ENCODE assay signal across 8 cellular contexts in genomic region chr10:125720002-125720382, GRCh38. TPM values are rescaled to one million over a fixed set of nuclear protein-coding genes. Genes with fewer than 3 reads are reported as not detected.
DNase-seq lines count a peak whose midpoint lies in the region; ATAC-seq and TF ChIP-seq lines count a peak whose summit lies in the region.

No MANE protein-coding gene starts in this region.

- peaks cover 7% of the 10 kb centered on the region for H3K4me1 ChIP-seq in HEK293 (ENCODE audit: control insufficient read depth, insufficient read depth, low read length)
- H3K4me1 ChIP-seq in body of pancreas: peaks cover 20% of the 10 kb centered on the region
- peaks cover 0 to 4% of the 10 kb centered on the region in 2 donors for H3K4me1 ChIP-seq in lung (ENCODE audit: control insufficient read depth in 2 of 2, insufficient read depth in 2 of 2, low read length in 2 of 2)
- peaks cover 0 to 6% of the 10 kb centered on the region in 2 donors for H3K4me1 ChIP-seq in uterus

- H3K4me3 ChIP-seq in AG04449 (ENCODE audit: low read depth, low read length) (peak overlapping the region; percentile 88), HEK293 (ENCODE audit: low read depth, low read length) (peak overlapping the region; percentile 71), body of pancreas (peak overlapping the region; percentile 55 to 93), lung (peak overlapping the region; percentile 98), uterus (peak overlapping the region; percentile 74 to 96)

- POLR2A ChIA-PET in AG04449 (lab: Yijun Ruan, JAX): interaction anchor here (0.7 to 1.8 kb wide), 4 partner anchors 10 to 1622 kb away, joined by 3 to 6 read pairs (median 4); no protein-coding TSS in a partner anchor
- POLR2A ChIA-PET in HEK293 (lab: Yijun Ruan, JAX): interaction anchor here (0.6 to 1.0 kb wide), 10 partner anchors 9 to 88 kb away, joined by 3 to 14 read pairs (median 6); no protein-coding TSS in a partner anchor

- H3K9me3 ChIP-seq in HEK293 (ENCODE audit: control insufficient read depth, insufficient read depth, low read depth, low read length) (no peaks in the 10 kb centered on the region), body of pancreas (no peaks in the 10 kb centered on the region), lung (ENCODE audit: control insufficient read depth in 2 of 2, insufficient read depth in 1 of 2, low read length in 1 of 2) (no peaks in the 10 kb centered on the region), uterus (no peaks in the 10 kb centered on the region)

- TF ChIP-seq POLR2A in body of pancreas (IDR thresholded peaks at IDR 0.05) (no peak), uterus (IDR thresholded peaks at IDR 0.05) (no peak), GM18505 (IDR thresholded peaks at IDR 0.05; ENCODE audit: borderline replicate concordance, extremely low read depth, insufficient read depth, insufficient read length) (no peak)

- CTCF ChIA-PET in AG04449 (lab: Yijun Ruan, JAX) (no interaction called here), HEK293 (lab: Yijun Ruan, JAX) (interaction anchor here (1.0 kb wide), 1 partner anchor 87 kb away, joined by 3 read pairs; no protein-coding TSS in a partner anchor)

- in situ Hi-C loops in GM13976 (cut with MboI; ENCODE audit: low sequenced_read_pairs, unreplicated experiment): no loop called here

- WGBS in body of pancreas, 2 donors: 1% methylated on average over 15 of the region's 15 CpGs
- 0 to 1% methylated on average over 15 of the region's 15 CpGs for WGBS in lung, 2 donors

- H3K27ac ChIP-seq in HEK293 (ENCODE audit: extremely low read depth, low read depth, low read length): peak overlapping the region; percentile 83
- peak overlapping the region; percentile 69 to 92 (median 84) for H3K27ac ChIP-seq in body of pancreas
- H3K27ac ChIP-seq in lung (ENCODE audit: low read depth in 1 of 2, low read length in 1 of 2): peak overlapping the region; percentile 89 to 97
- peak overlapping the region; percentile 85 to 86 for H3K27ac ChIP-seq in uterus

- TF ChIP-seq CTCF in AG04449 (IDR thresholded peaks at IDR 0.05; ENCODE audit: insufficient read depth, low read length, missing control alignments) (no peak), HEK293 (tag by site-specific recombination; IDR thresholded peaks at IDR 0.05) (no peak), body of pancreas (IDR thresholded peaks at IDR 0.05) (no peak), lung (IDR thresholded peaks at IDR 0.05; ENCODE audit: control extremely low read depth, extremely low read depth) (no peak), uterus (IDR thresholded peaks at IDR 0.05) (no peak), GM13976 (IDR thresholded peaks at IDR 0.05; ENCODE audit: borderline replicate concordance, control extremely low read depth, extremely low read depth, insufficient read depth, missing control alignments) (no peak)

- ATAC-seq in body of pancreas (no peak), lung (ENCODE audit: insufficient read depth, low FRiP score) (no peak), GM18505 (IDR thresholded peaks at IDR 0.05; ENCODE audit: unreplicated experiment) (no peak)

- DNase-seq in AG04449 (ENCODE audit: low read depth, low spot score): no peak
- DNase-seq in body of pancreas: peak in 1 of 4 donors; percentile 6
- no peak for DNase-seq in lung (ENCODE audit: low spot score)
- DNase-seq in uterus: peak in 1 of 2 donors; percentile 20
- no peak for DNase-seq in SW480 (ENCODE audit: low spot score)
- no peak for DNase-seq in GM13976 (ENCODE audit: low spot score)

- H3K36me3 ChIP-seq in HEK293 (ENCODE audit: control insufficient read depth in 2 of 2, insufficient read depth in 1 of 2, low read length in 2 of 2) (peaks cover 39 to 43% of the 10 kb centered on the region in 2 experiments), body of pancreas (replicated peaks in 1 of 2; ENCODE audit: insufficient read depth in 1 of 2, low read depth in 2 of 2) (peaks cover 0 to 9% of the 10 kb centered on the region in 2 donors), lung (ENCODE audit: control insufficient read depth in 2 of 2, insufficient read depth in 2 of 2, low read length in 2 of 2) (peaks cover 8 to 17% of the 10 kb centered on the region in 2 donors), uterus (no peaks in the 10 kb centered on the region)

- intact Hi-C loops in body of pancreas (cut with DNase I): no loop called here
- intact Hi-C loops in uterus (cut with DNase I; ENCODE audit: low total_unique reads): no loop called here

- no peaks in the 10 kb centered on the region for H3K27me3 ChIP-seq in body of pancreas
- no peaks in the 10 kb centered on the region for H3K27me3 ChIP-seq in lung (ENCODE audit: control insufficient read depth, insufficient read depth)
- no peaks in the 10 kb centered on the region for H3K27me3 ChIP-seq in uterus

TF ChIP-seq in HEK293, 187 proteins besides CTCF, POLR2A, EP300 and RAD21:
- TF ChIP-seq ZFP37 (tag by site-specific recombination; IDR thresholded peaks at IDR 0.05) (0 out of 2 replicates have a peak, but pooled peaks have one; percentile 35), ZNF513 (tag by site-specific recombination; IDR thresholded peaks at IDR 0.05) (no peak), PRDM4 (tag by site-specific recombination; IDR thresholded peaks at IDR 0.05) (0 out of 2 replicates have a peak, but pooled peaks have one; percentile 1), ZNF488 (tag by site-specific recombination; IDR thresholded peaks at IDR 0.05) (no peak), ZNF133 (tag by site-specific recombination; IDR thresholded peaks at IDR 0.05) (no peak)

RNA-seq across cellular contexts. Expression of gene EDRF1, which starts 0.5 kb away (rescaled TPM):
- total RNA-seq in body of pancreas (10 to 100 TPM; 22.4 to 29.8 TPM), lung (10 to 100 TPM; 15.9 to 54.6 TPM), uterus (10 to 100 TPM; 26.2 to 79.2 (median 47.9) TPM)
- polyA plus RNA-seq in lung: 10 to 100 TPM in 1 of 2 donors, 1 to 10 TPM in 1; 9.4 to 19.4 TPM

RNA-seq across cellular contexts. Expression of gene TEX36, which starts 37.0 kb away (rescaled TPM):
- total RNA-seq in body of pancreas (not detected), lung (not detected), uterus (under 1 TPM in 1 of 4 donors, not detected in 3; 0.49 TPM)
- polyA plus RNA-seq in lung: not detected

RNA-seq across cellular contexts. Expression of gene MMP21, which starts 55.6 kb away (rescaled TPM):
- not detected for total RNA-seq in body of pancreas
- total RNA-seq in lung: under 1 TPM; 0.21 to 0.46 TPM
- polyA plus RNA-seq in lung: under 1 TPM; 0.03 to 0.08 TPM
- under 1 TPM in 2 of 4 donors, not detected in 2; 0.21 to 0.48 TPM for total RNA-seq in uterus
